Comparison of ENCODE assay signal across 15 cellular contexts in genomic region chr4:40575846-40576245, GRCh38. TPM values are rescaled to one million over a fixed set of nuclear protein-coding genes. Genes with fewer than 3 reads are reported as not detected.
DNase-seq lines count a peak whose midpoint lies in the region; ATAC-seq, FAIRE-seq and TF ChIP-seq lines count a peak whose summit lies in the region.
"Had no signal": no experiment of that assay in that cellular context is flagged by ENCODE, and none has a peak within 500 bp of the region (broad histone marks: within the 10 kb centered on the region; RNA-seq: fewer than 3 reads in every experiment).

No MANE protein-coding gene starts in this region.

- 85% methylated on average over 2 of the region's 2 CpGs for WGBS in liver
- WGBS in HepG2 (ENCODE audit: low lambda C conversion rate) = 79% methylated on average over 2 of the region's 2 CpGs

- DNase-seq in HepG2 (ENCODE audit: low spot score) (no peak), astrocyte (ENCODE audit: low read depth) (no peak), upper lobe of right lung (no peak), midbrain (lab: John Stamatoyannopoulos, UW) (no peak), GM19240 (ENCODE audit: insufficient read length, low spot score) (no peak)
- DNase-seq: activated CD8-positive, alpha-beta T cell treated with anti-CD3 and anti-CD28 coated beads, Interleukin-2, amount 10 ng/mL, durations not matched to agents 7 days and 5 days; activated naive CD4-positive, alpha-beta T cell; kidney glomerular epithelial cell; NCI-H1048; NCI-H524 had no signal

- H3K79me2 ChIP-seq in HepG2 (ENCODE audit: insufficient read depth, low read length) (no peaks in the 10 kb centered on the region), astrocyte (ENCODE audit: insufficient read depth, low read length) (no peaks in the 10 kb centered on the region)

- TF ChIP-seq RAD21 in liver (IDR thresholded peaks at IDR 0.05) (no peak), HepG2 (CRISPR knock-in tag; IDR thresholded peaks at IDR 0.05) (no peak)

- H3K9me3 ChIP-seq in liver (ENCODE audit: control insufficient read depth in 4 of 4, low read length in 3 of 4) (no peaks in the 10 kb centered on the region), HepG2 (ENCODE audit: low read length) (no peaks in the 10 kb centered on the region), astrocyte (ENCODE audit: insufficient read depth, low read depth, low read length) (no peaks in the 10 kb centered on the region), mucosa of rectum (ENCODE audit: control insufficient read depth in 2 of 2, low read length in 2 of 2) (no peaks in the 10 kb centered on the region), upper lobe of right lung (no peaks in the 10 kb centered on the region)
- H3K9me3 ChIP-seq: HAP-1, thoracic aorta had no signal

- H3K4me1 ChIP-seq in liver (ENCODE audit: control insufficient read depth in 4 of 4, insufficient read depth in 4 of 4, low read length in 3 of 4) (peaks cover 13 to 23% (median 18%) of the 10 kb centered on the region in 4 donors), HepG2 (ENCODE audit: insufficient read depth, low read length) (peaks cover 30% of the 10 kb centered on the region), astrocyte (ENCODE audit: insufficient read depth, low read length) (peaks cover 13% of the 10 kb centered on the region), mucosa of rectum (ENCODE audit: control insufficient read depth in 2 of 2, insufficient read depth in 2 of 2, low read length in 2 of 2) (peaks cover 15 to 20% of the 10 kb centered on the region in 2 donors), upper lobe of right lung (peaks cover 34% of the 10 kb centered on the region)
- H3K4me1 ChIP-seq: HAP-1 had no signal

- CTCF ChIA-PET in HepG2 (lab: Yijun Ruan, JAX; ENCODE audit: low intra/inter-chr PET ratio, low total read pairs) = no interaction called here

- no peaks in the 10 kb centered on the region for H3K36me3 ChIP-seq in liver (ENCODE audit: control insufficient read depth in 4 of 4, insufficient read depth in 3 of 4, low read depth in 1 of 4, low read length in 3 of 4)
- H3K36me3 ChIP-seq in HepG2 (replicated peaks in 1 of 2; ENCODE audit: control insufficient read depth in 1 of 2, insufficient read depth in 2 of 2, low read length in 2 of 2) = no peaks in the 10 kb centered on the region
- H3K36me3 ChIP-seq in astrocyte (ENCODE audit: insufficient read depth, low read length) = no peaks in the 10 kb centered on the region
- H3K36me3 ChIP-seq in mucosa of rectum (ENCODE audit: control insufficient read depth in 2 of 2, insufficient read depth in 2 of 2, low read length in 2 of 2) = no peaks in the 10 kb centered on the region
- H3K36me3 ChIP-seq in upper lobe of right lung = no peaks in the 10 kb centered on the region
- H3K36me3 ChIP-seq: HAP-1, thoracic aorta had no signal

- H3K9me3 Mint-ChIP-seq in astrocyte (ENCODE audit: unreplicated experiment) = no peaks in the 10 kb centered on the region

- H3K27me3 Mint-ChIP-seq in astrocyte (ENCODE audit: low read depth, unreplicated experiment) = no peaks in the 10 kb centered on the region

- in situ Hi-C loops in HepG2 (cut with HindIII; ENCODE audit: extremely low pct_ligation_motif_present, low pct_unique_long_range_greater_than_20kb) = no loop called here

- TF ChIP-seq EP300 in HepG2 (IDR thresholded peaks at IDR 0.05; ENCODE audit: low read depth in 2 of 2, low read length in 2 of 2) = no peak
- no peak for TF ChIP-seq EP300 in HepG2 (CRISPR knock-in tag; IDR thresholded peaks at IDR 0.05; ENCODE audit: borderline replicate concordance)

- peak overlapping the region; percentile 66 to 96 for H3K27ac ChIP-seq in liver (ENCODE audit: low read depth in 1 of 2, low read length in 2 of 2)
- H3K27ac ChIP-seq in HepG2 (ENCODE audit: extremely low read length, insufficient read depth, low read length) = no peak overlapping the region
- H3K27ac ChIP-seq in astrocyte (ENCODE audit: low read depth, low read length) = no peak overlapping the region
- peak overlapping the region; percentile 10 to 86 for H3K27ac ChIP-seq in mucosa of rectum (ENCODE audit: low read depth in 2 of 2, low read length in 2 of 2)
- peak overlapping the region; percentile 86 for H3K27ac ChIP-seq in upper lobe of right lung

- peak overlapping the region; percentile 26 for H3K27ac Mint-ChIP-seq in astrocyte (ENCODE audit: unreplicated experiment)
- H3K27ac Mint-ChIP-seq: activated CD8-positive, alpha-beta T cell treated with anti-CD3 and anti-CD28 coated beads, Interleukin-2, amount 10 ng/mL, durations not matched to agents 7 days and 5 days had no signal

- H3K4me3 ChIP-seq in liver (ENCODE audit: low read depth in 1 of 3, low read length in 3 of 3) (no peak overlapping the region), HepG2 (replicated peaks in 1 of 3; ENCODE audit: insufficient read depth in 1 of 3, low read depth in 2 of 3, low read length in 3 of 3) (no peak overlapping the region), astrocyte (ENCODE audit: insufficient read depth, low read depth, low read length) (no peak overlapping the region), mucosa of rectum (ENCODE audit: low read length in 2 of 2) (no peak overlapping the region), upper lobe of right lung (no peak overlapping the region)
- H3K4me3 ChIP-seq: HAP-1 had no signal

- no peak for ATAC-seq in HepG2
- peak; percentile 3 for ATAC-seq in upper lobe of right lung
- no peak for ATAC-seq in GM21526 (IDR thresholded peaks at IDR 0.05; ENCODE audit: low FRiP score, unreplicated experiment)
- ATAC-seq: activated CD8-positive, alpha-beta T cell treated with anti-CD3 and anti-CD28 coated beads, Interleukin-2, amount 10 ng/mL, durations not matched to agents 7 days and 5 days had no signal

- POLR2A ChIA-PET in HepG2 (lab: Yijun Ruan, JAX) = no interaction called here

- H3K9ac ChIP-seq in liver (ENCODE audit: low read depth in 1 of 2, low read length in 2 of 2) (peak overlapping the region in 1 of 2 donors; percentile 28), HepG2 (ENCODE audit: insufficient read depth, low read depth, low read length) (no peak overlapping the region), astrocyte (ENCODE audit: low read length) (no peak overlapping the region), mucosa of rectum (ENCODE audit: low read depth in 1 of 2, low read length in 2 of 2) (no peak overlapping the region)

- intact Hi-C loops in HepG2 (cut with micrococcal nuclease; ENCODE audit: unreplicated experiment) (loop anchor here (5.0 kb wide), 1 partner anchor 1439 kb away; no protein-coding TSS in a partner anchor), upper lobe of right lung (cut with DNase I) (no loop called here)

- H3K4me1 Mint-ChIP-seq in astrocyte (ENCODE audit: low read depth, unreplicated experiment) = peaks cover 20% of the 10 kb centered on the region

- no peak overlapping the region for H3K4me3 Mint-ChIP-seq in astrocyte (ENCODE audit: unreplicated experiment)
- H3K4me3 Mint-ChIP-seq: activated CD8-positive, alpha-beta T cell treated with anti-CD3 and anti-CD28 coated beads, Interleukin-2, amount 10 ng/mL, durations not matched to agents 7 days and 5 days had no signal

- H4K20me1 ChIP-seq in HepG2 (ENCODE audit: insufficient read depth, low read length) = no peaks in the 10 kb centered on the region
- no peaks in the 10 kb centered on the region for H4K20me1 ChIP-seq in astrocyte (ENCODE audit: insufficient read depth, low read length)

- TF ChIP-seq CTCF in liver (IDR thresholded peaks at IDR 0.05; ENCODE audit: low read depth, low read length, missing input control) = no peak
- TF ChIP-seq CTCF in HepG2 (CRISPR knock-in tag; IDR thresholded peaks at IDR 0.05) = no peak
- no peak for TF ChIP-seq CTCF in astrocyte (IDR thresholded peaks at IDR 0.05; ENCODE audit: insufficient read depth, low read depth, low read length)
- TF ChIP-seq CTCF in upper lobe of right lung (IDR thresholded peaks at IDR 0.05) = no peak

- H3K4me2 ChIP-seq in HepG2 (ENCODE audit: low read depth, low read length) (no peak overlapping the region), astrocyte (ENCODE audit: low read length) (no peak overlapping the region)

- BruUV-seq in HepG2 (replicated peaks; lab: Mats Ljungman, UMichigan) = no TSS peak

- H3K27me3 ChIP-seq in liver (ENCODE audit: control insufficient read depth in 4 of 4, insufficient read depth in 4 of 4, low read length in 3 of 4) (no peaks in the 10 kb centered on the region), HepG2 (ENCODE audit: control insufficient read depth in 1 of 2, insufficient read depth in 2 of 2, low read length in 2 of 2) (no peaks in the 10 kb centered on the region), astrocyte (ENCODE audit: insufficient read depth, low read length) (no peaks in the 10 kb centered on the region), mucosa of rectum (ENCODE audit: control insufficient read depth in 2 of 2, insufficient read depth in 2 of 2, low read length in 2 of 2) (no peaks in the 10 kb centered on the region), upper lobe of right lung (no peaks in the 10 kb centered on the region)

- FAIRE-seq in HepG2 (lab: Jason Lieb, UNC) = no peak
- no peak for FAIRE-seq in astrocyte (lab: Jason Lieb, UNC)

- no peak for TF ChIP-seq POLR2A in HepG2 (IDR thresholded peaks at IDR 0.05; ENCODE audit: insufficient read depth in 1 of 2, low read depth in 2 of 2, low read length in 2 of 2)

- no peaks in the 10 kb centered on the region for H3K36me3 Mint-ChIP-seq in astrocyte (ENCODE audit: low read depth, unreplicated experiment)

- no peak overlapping the region for H2AFZ ChIP-seq in HepG2 (ENCODE audit: low read length)
- H2AFZ ChIP-seq in astrocyte (ENCODE audit: low read depth, low read length) = no peak overlapping the region

RNA-seq across cellular contexts. Expression of gene RBM47, which starts 53.8 kb away (rescaled TPM):
- total RNA-seq in liver = 10 to 100 TPM; 24.7 to 81.2 TPM
- 10 to 100 TPM; 16.5 to 24.8 TPM for polyA plus RNA-seq in liver
- 2.5 and 3.9 TPM in 2 replicates for total RNA-seq in HepG2 (2016; rRNA removed; fragmentation: Illumina TruSeq; extraction: Trizol)
- 0.20 and 0.26 TPM in 2 replicates for total RNA-seq in HepG2 (2016; cell fraction: cytosol; rRNA removed; fragmentation: Illumina TruSeq; extraction: Trizol; ENCODE audit: low read depth)
- 2.2 and 3.2 TPM in 2 replicates for total RNA-seq in HepG2 (2016; cell fraction: insoluble cytoplasmic fraction; rRNA removed; fragmentation: Illumina TruSeq; extraction: Trizol)
- 0.90 and 0.96 TPM in 2 replicates for total RNA-seq in HepG2 (2016; cell fraction: membrane; rRNA removed; fragmentation: Illumina TruSeq; extraction: Trizol)
- 1.5 and 1.6 TPM in 2 replicates for total RNA-seq in HepG2 (2016; cell fraction: nucleus; rRNA removed; fragmentation: Illumina TruSeq; extraction: Trizol)
- polyA plus RNA-seq in HepG2 (2011; rRNA removed) = 1.2 and 2.0 TPM in 2 replicates
- polyA plus RNA-seq in HepG2 (2011; cell fraction: cytosol; rRNA removed) = 1.8 and 2.5 TPM in 2 replicates
- 2.0 and 3.4 TPM in 2 replicates for polyA plus RNA-seq in HepG2 (2011; cell fraction: nucleus; rRNA removed)
- polyA plus RNA-seq in HepG2 (2012) = 2.9 and 3.1 TPM in 2 replicates
- polyA plus RNA-seq in HepG2 (2016; cell fraction: cytosol; fragmentation: Illumina TruSeq; extraction: Trizol; ENCODE audit: low read depth) = 0.06 and 0.08 TPM in 2 replicates
- 2.9 and 4.7 TPM in 2 replicates for polyA plus RNA-seq in HepG2 (2016; cell fraction: insoluble cytoplasmic fraction; fragmentation: Illumina TruSeq; extraction: Trizol; ENCODE audit: low read depth)
- polyA plus RNA-seq in HepG2 (2016; cell fraction: membrane; fragmentation: Illumina TruSeq; extraction: Trizol; ENCODE audit: low read depth) = 0.32 and 0.45 TPM in 2 replicates
- polyA plus RNA-seq in HepG2 (2016; cell fraction: nucleus; fragmentation: Illumina TruSeq; extraction: Trizol; ENCODE audit: insufficient read depth, low read depth) = 1.5 TPM in 2 replicates
- polyA minus RNA-seq in HepG2 (2011; rRNA and poly(A)+ RNA removed; ENCODE audit: low replicate concordance) = 9.8 and 38.2 TPM in 2 replicates
- 2.9 and 3.0 TPM in 2 replicates for polyA minus RNA-seq in HepG2 (2011; cell fraction: cytosol; rRNA and poly(A)+ RNA removed)
- 1.8 and 2.9 TPM in 2 replicates for polyA minus RNA-seq in HepG2 (2011; cell fraction: nucleus; rRNA and poly(A)+ RNA removed)
- 2.3 and 2.9 TPM in 2 replicates for total RNA-seq in astrocyte
- total RNA-seq in upper lobe of right lung = 105 TPM

Comparison
In these comparisons a context has a peak if more than half of its experiments do, and no peak if none do; other contexts are left out.
1. H3K27ac ChIP-seq: peak in liver (2 of 2), mucosa of rectum (2 of 2) and upper lobe of right lung (single experiment); none in HepG2 (single experiment) and astrocyte (single experiment).